Comparison of ENCODE assay signal across 1 cellular context in genomic region chr6:35719407-35719829, GRCh38.
TF ChIP-seq lines count a peak whose summit lies in the region.

No MANE protein-coding gene starts in this region.

TF ChIP-seq in WTC11, 78 proteins besides CTCF, POLR2A, EP300 and RAD21 (continued from another document):
- TF ChIP-seq ARID4B (CRISPR knock-in tag; IDR thresholded peaks at IDR 0.05; ENCODE audit: borderline replicate concordance) (no peak), ATF6 (CRISPR knock-in tag; IDR thresholded peaks at IDR 0.05) (no peak), ZMAT4 (CRISPR knock-in tag; IDR thresholded peaks at IDR 0.05) (no peak), NFATC4 (CRISPR knock-in tag; IDR thresholded peaks at IDR 0.05) (no peak), ZNF121 (CRISPR knock-in tag; IDR thresholded peaks at IDR 0.05) (no peak), IRF2 (CRISPR knock-in tag; IDR thresholded peaks at IDR 0.05; ENCODE audit: borderline replicate concordance, low read depth) (no peak), NR1H2 (CRISPR knock-in tag; IDR thresholded peaks at IDR 0.05) (no peak), AR (CRISPR knock-in tag; IDR thresholded peaks at IDR 0.05) (no peak), GRHL2 (CRISPR knock-in tag; IDR thresholded peaks at IDR 0.05; ENCODE audit: insufficient replicate concordance, severe bottlenecking) (no peak), CREM (CRISPR knock-in tag; IDR thresholded peaks at IDR 0.05) (no peak)
